Comparison of ENCODE assay signal across 8 cellular contexts in the genomic region with DNA sequence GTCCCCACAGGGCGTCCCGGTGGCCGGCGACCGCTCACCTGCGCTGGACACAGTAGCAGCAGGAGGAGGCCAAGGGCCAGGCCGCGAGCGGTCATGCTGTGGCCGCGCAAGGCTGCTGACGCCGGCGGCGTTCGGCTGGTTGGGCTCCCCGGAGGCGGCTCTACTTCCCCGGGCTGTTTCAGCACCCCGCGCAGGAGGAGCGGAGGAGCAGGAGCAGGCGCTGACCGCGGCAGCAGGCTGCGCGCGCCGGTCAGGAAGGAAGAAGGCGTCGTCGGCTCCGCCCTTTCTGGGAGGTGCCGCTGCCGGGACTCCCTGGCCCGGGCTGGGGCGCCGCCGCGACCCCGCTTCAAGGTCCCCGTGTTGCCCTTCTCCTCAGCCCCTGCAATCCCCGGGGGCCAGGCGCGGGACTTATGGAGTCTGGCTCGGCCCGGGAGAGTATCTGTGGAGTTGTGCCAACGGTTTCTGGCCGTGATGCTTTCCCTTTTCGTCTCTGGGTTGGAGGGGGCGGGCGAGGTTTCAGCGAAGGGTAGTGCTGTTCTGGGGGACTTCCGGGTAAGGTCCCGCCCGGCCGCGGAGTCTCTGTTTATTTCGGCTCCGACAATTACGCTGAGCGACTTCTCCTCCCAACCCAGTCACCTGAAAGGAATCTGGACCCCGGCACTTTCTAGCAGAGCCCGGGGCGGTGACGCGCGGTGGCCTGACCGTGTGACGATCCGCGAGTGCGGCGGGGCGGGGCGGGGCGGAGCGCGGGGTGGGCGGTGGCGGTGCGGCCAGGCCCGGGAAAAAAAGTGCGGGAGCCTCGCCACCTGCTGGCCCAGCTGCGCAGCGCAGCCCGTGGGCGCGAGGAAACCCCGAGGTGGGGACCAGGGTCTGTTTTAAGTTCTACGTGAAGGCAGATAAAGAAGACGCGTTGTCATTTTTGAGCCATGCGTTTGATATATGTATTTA. TPM values are rescaled to one million over a fixed set of nuclear protein-coding genes. Genes with fewer than 3 reads are reported as not detected.
DNase-seq lines count a peak whose midpoint lies in the region; ATAC-seq and TF ChIP-seq lines count a peak whose summit lies in the region.

TSS of gene NPC1 (minus strand) at position 258 of the 948 bp plus-strand sequence. CDS start at position 95, 163 bp downstream.

- peaks cover 7% of the 10 kb centered on the region for H3K27me3 Mint-ChIP-seq in T-helper 1 cell treated with Interleukin-12 subunit alpha and Interleukin-12 subunit beta and Interleukin-4 antibody, amounts not matched to agents 30 μg/mL and 1 μg/mL, for 36 hours (ENCODE audit: low read depth)

- intact Hi-C loops in left ventricle myocardium superior (cut with micrococcal nuclease) = no loop called here
- intact Hi-C loops in uterus (cut with DNase I; ENCODE audit: low total_unique reads) = no loop called here

- in situ Hi-C loops in GM13977 (cut with MboI; ENCODE audit: low pct_unique_long_range_greater_than_20kb, low sequenced_read_pairs, unreplicated experiment) = no loop called here

- H3K27me3 ChIP-seq in uterus = no peaks in the 10 kb centered on the region

- peak within 1 kb of the TSS; percentile 98 to 99 for H3K27ac ChIP-seq in uterus

- H3K36me3 Mint-ChIP-seq in T-helper 1 cell treated with Interleukin-12 subunit alpha and Interleukin-12 subunit beta and Interleukin-4 antibody, amounts not matched to agents 30 μg/mL and 1 μg/mL, for 36 hours (ENCODE audit: low read depth) = peaks cover 8% of the 10 kb centered on the region

- H3K27ac Mint-ChIP-seq in T-helper 1 cell treated with Interleukin-12 subunit alpha and Interleukin-12 subunit beta and Interleukin-4 antibody, amounts not matched to agents 30 μg/mL and 1 μg/mL, for 36 hours = peak within 1 kb of the TSS; percentile 94

- H3K4me3 ChIP-seq in uterus = peak within 1 kb of the TSS; percentile 67 to 92

- peak; percentile 69 to 95 for TF ChIP-seq POLR2A in uterus (IDR thresholded peaks at IDR 0.05)

- peaks cover 0 to 6% of the 10 kb centered on the region in 2 donors for H3K4me1 ChIP-seq in uterus

- peaks cover 35% of the 10 kb centered on the region for H3K4me1 Mint-ChIP-seq in T-helper 1 cell treated with Interleukin-12 subunit alpha and Interleukin-12 subunit beta and Interleukin-4 antibody, amounts not matched to agents 30 μg/mL and 1 μg/mL, for 36 hours (ENCODE audit: low read depth)

- no peaks in the 10 kb centered on the region for H3K9me3 Mint-ChIP-seq in T-helper 1 cell treated with Interleukin-12 subunit alpha and Interleukin-12 subunit beta and Interleukin-4 antibody, amounts not matched to agents 30 μg/mL and 1 μg/mL, for 36 hours

- no peaks in the 10 kb centered on the region for H3K36me3 ChIP-seq in uterus

- H3K4me3 Mint-ChIP-seq in T-helper 1 cell treated with Interleukin-12 subunit alpha and Interleukin-12 subunit beta and Interleukin-4 antibody, amounts not matched to agents 30 μg/mL and 1 μg/mL, for 36 hours = peak within 1 kb of the TSS; percentile 93

- H3K9me3 ChIP-seq in uterus = no peaks in the 10 kb centered on the region

- DNase-seq in GM13977 (ENCODE audit: low spot score) (peak; percentile 96), NCI-H146 (lab: John Stamatoyannopoulos, UW) (peak; percentile 98), amygdala (lab: John Stamatoyannopoulos, UW) (peak; percentile 58 to 98 (median 89)), left ventricle myocardium superior (peak; percentile 97), pulmonary artery endothelial cell (ENCODE audit: low read depth, low spot score) (peak; percentile 69), uterus (peak; percentile 91 to 93)

- peak; percentile 90 for ATAC-seq in HG02870 (IDR thresholded peaks at IDR 0.05; ENCODE audit: unreplicated experiment)
- peak; percentile 99 for ATAC-seq in left ventricle myocardium superior

- TF ChIP-seq CTCF in GM13977 (IDR thresholded peaks at IDR 0.05; ENCODE audit: extremely low read depth, insufficient read depth, missing control alignments) (peak; percentile 95), uterus (IDR thresholded peaks at IDR 0.05) (peak; percentile 83 to 96 (median 88))

RNA-seq across cellular contexts. Expression of gene NPC1, which starts in this region (rescaled TPM):
- total RNA-seq in left ventricle myocardium superior (13.3 TPM), pulmonary artery endothelial cell (26.5 and 56.3 TPM in 2 replicates), uterus (10 to 100 TPM in 3 of 4 donors, 1 to 10 TPM in 1; 10.0 to 58.9 (median 41.1) TPM)

Comparison
In these comparisons a context has a peak if more than half of its experiments do, and no peak if none do; other contexts are left out.
1. Peak in every context shown above with its lines: DNase-seq, ATAC-seq, H3K4me3 ChIP-seq and H3K27ac ChIP-seq.